ENCODE assay signal across 27 cellular contexts in the genomic region with DNA sequence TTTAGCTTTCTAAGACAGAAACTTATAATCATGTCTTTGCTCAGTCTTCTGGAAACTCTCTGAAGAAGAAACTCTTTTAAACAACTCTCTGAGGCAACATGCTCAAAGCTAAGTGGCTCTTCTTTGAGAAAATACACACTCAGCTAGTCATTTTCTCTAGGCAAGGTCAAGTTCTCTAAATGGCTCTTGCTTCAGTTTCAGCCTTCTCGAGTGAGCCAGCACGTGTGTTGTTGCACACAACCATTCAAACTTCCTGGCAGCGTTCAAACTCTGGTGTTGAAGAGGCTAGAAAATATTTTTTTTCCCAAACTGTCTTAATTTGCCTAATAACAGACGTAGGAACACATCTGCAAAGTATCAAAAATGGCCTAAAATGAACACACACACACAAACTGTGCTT.
DNase-seq lines count a peak whose midpoint lies in the region; ATAC-seq and TF ChIP-seq lines count a peak whose summit lies in the region.
"Had no signal": no experiment of that assay in that cellular context is flagged by ENCODE, and none has a peak within 500 bp of the region (broad histone marks: within the 10 kb centered on the region; RNA-seq: fewer than 3 reads in every experiment).

No MANE protein-coding gene starts in this region.

- intact Hi-C loops in body of pancreas (cut with DNase I), result no loop called here

- H3K27me3 ChIP-seq in Karpas-422 (ENCODE audit: low read length), result no peaks in the 10 kb centered on the region
- no peaks in the 10 kb centered on the region for H3K27me3 ChIP-seq in body of pancreas
- H3K27me3 ChIP-seq: foreskin keratinocyte, neutrophil had no signal

- H3K36me3 ChIP-seq in Karpas-422 (ENCODE audit: insufficient read depth, low read length) (no peaks in the 10 kb centered on the region), body of pancreas (replicated peaks in 1 of 2; ENCODE audit: insufficient read depth in 1 of 2, low read depth in 2 of 2) (no peaks in the 10 kb centered on the region)
- H3K36me3 ChIP-seq: neutrophil, prostate gland had no signal

- H3K4me1 ChIP-seq in Karpas-422 (ENCODE audit: low read length), result peaks cover 55% of the 10 kb centered on the region
- H3K4me1 ChIP-seq in body of pancreas, result peaks cover 24% of the 10 kb centered on the region
- H3K4me1 ChIP-seq: Caco-2, prostate gland had no signal

- DNase-seq in Karpas-422, result peak; percentile 61
- DNase-seq in NCI-H2227 (lab: John Stamatoyannopoulos, UW; ENCODE audit: unreplicated experiment), result peak; percentile 68
- peak in 3 of 4 donors; percentile 5 to 14 (median 13) for DNase-seq in body of pancreas
- DNase-seq in retina, result peak; percentile 35
- DNase-seq in hippocampal formation (lab: John Stamatoyannopoulos, UW), result no peak
- DNase-seq in stimulated activated CD4-positive, alpha-beta T cell treated with anti-CD3 and anti-CD28 coated beads, Interleukin-4, amount 100 ng/mL, for 24 hours, result no peak
- no peak for DNase-seq in AG08395 (ENCODE audit: low spot score)
- DNase-seq: activated CD4-positive, alpha-beta T cell treated with anti-CD3 and anti-CD28 coated beads, Interleukin-2, amount 50 U/mL, for 48 hours; activated gamma-delta T cell treated with Interleukin-2 at 50 U/mL for 16 hours; activated T-cell treated with anti-CD3 and anti-CD28 coated beads, Interleukin-2, amount 50 U/mL, for 48 hours; C1 segment of cervical spinal cord; Caco-2; central memory CD4-positive, alpha-beta T cell; erythroblast; foreskin keratinocyte; GM23248; head of caudate nucleus; left ventricle myocardium superior; naive thymus-derived CD4-positive, alpha-beta T cell; NCI-H2029; NCI-H774; T-helper 17 cell; trophoblast cell had no signal

- H3K9ac ChIP-seq in Karpas-422 (ENCODE audit: low read length), result 0 out of 2 replicates have a peak overlapping the region, but pooled peaks have one; percentile 12
- H3K9ac ChIP-seq: GM23248 had no signal

- H2AFZ ChIP-seq in Karpas-422 (ENCODE audit: low read length), result peak overlapping the region; percentile 92
- H2AFZ ChIP-seq: GM23248 had no signal

- TF ChIP-seq POLR2A in body of pancreas (IDR thresholded peaks at IDR 0.05), result no peak

- H3K9me3 ChIP-seq in Karpas-422 (ENCODE audit: low read length) (no peaks in the 10 kb centered on the region), body of pancreas (no peaks in the 10 kb centered on the region)
- H3K9me3 ChIP-seq: Caco-2, neutrophil, prostate gland had no signal

- WGBS in body of pancreas, 2 donors, result 74 to 81% methylated on average over 4 of the region's 4 CpGs

- H3K79me2 ChIP-seq in Karpas-422 (ENCODE audit: low read length), result no peaks in the 10 kb centered on the region

- H4K20me1 ChIP-seq in Karpas-422 (ENCODE audit: insufficient read depth, low read depth, low read length), result no peaks in the 10 kb centered on the region

- peak overlapping the region; percentile 31 for H3K4me2 ChIP-seq in Karpas-422 (ENCODE audit: low read depth, low read length, poor library complexity, severe bottlenecking)

- ATAC-seq in body of pancreas, result no peak
- ATAC-seq: activated CD4-positive, CD25-positive, alpha-beta regulatory T cell treated with anti-CD3 and anti-CD28 coated beads, Interleukin-2, amount 50 U/mL, for 24 hours; foreskin keratinocyte; left ventricle myocardium superior; naive thymus-derived CD4-positive, alpha-beta T cell; stimulated activated effector memory CD8-positive, alpha-beta T cell treated with anti-CD3 and anti-CD28 coated beads, Interleukin-12 subunit alpha, Interleukin-12 subunit beta, amount 100 ng/mL, for 72 hours; T-helper 17 cell had no signal

- no peak overlapping the region for H3K4me3 ChIP-seq in Karpas-422 (ENCODE audit: low read length)
- no peak overlapping the region for H3K4me3 ChIP-seq in body of pancreas
- H3K4me3 ChIP-seq: GM23248, prostate gland had no signal

- H3K9me2 ChIP-seq in Karpas-422 (replicated peaks; ENCODE audit: insufficient read depth, low read length), result no peaks in the 10 kb centered on the region

- TF ChIP-seq CTCF in body of pancreas (IDR thresholded peaks at IDR 0.05), result no peak

- H3K27ac ChIP-seq in Karpas-422 (ENCODE audit: low read length), result peak overlapping the region; percentile 55
- H3K27ac ChIP-seq in body of pancreas, result no peak overlapping the region
- H3K27ac ChIP-seq: foreskin keratinocyte, GM23248, neutrophil, prostate gland had no signal

Comparison
In these comparisons a context has a peak if more than half of its experiments do, and no peak if none do; other contexts are left out.
1. DNase-seq: peak in Karpas-422 (single experiment), NCI-H2227 (single experiment), body of pancreas (3 of 4) and retina (single experiment); none in hippocampal formation (0 of 2), stimulated activated CD4-positive, alpha-beta T cell treated with anti-CD3 and anti-CD28 coated beads, Interleukin-4, amount 100 ng/mL, for 24 hours (single experiment) and AG08395 (single experiment).